In the genomic region with DNA sequence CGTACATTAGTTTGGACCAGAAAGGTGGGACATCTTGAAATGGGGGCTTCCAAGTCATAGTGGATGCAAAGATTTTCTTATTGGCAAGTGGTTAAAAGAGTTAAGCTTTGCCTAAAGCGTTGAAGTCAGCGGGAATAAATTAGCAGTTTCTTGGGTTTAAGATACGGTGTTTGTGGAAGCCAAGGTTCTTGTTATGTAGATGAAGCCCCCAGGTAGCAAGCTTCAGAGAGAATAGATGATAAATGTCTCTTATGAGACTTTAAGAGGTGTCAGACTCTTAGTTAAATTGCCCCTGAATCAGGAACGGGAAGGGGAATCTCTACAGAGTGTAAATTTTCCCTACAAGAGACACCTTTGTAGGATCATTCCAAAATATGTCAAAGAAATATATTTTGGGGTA, we compare ENCODE assay signal across 2 cellular contexts.
A peak's percentile ranks its signal among the peaks of the same experiment; 100 is the strongest.
TF ChIP-seq lines count a peak whose summit lies in the region.

No MANE protein-coding gene starts in this region.

TF ChIP-seq in GM23338, 12 proteins besides CTCF, POLR2A, EP300 and RAD21:
- TF ChIP-seq NANOG (IDR thresholded peaks at IDR 0.05; ENCODE audit: borderline replicate concordance), result peak; percentile 77
- TF ChIP-seq STAT1 (IDR thresholded peaks at IDR 0.05; ENCODE audit: unreplicated experiment), result no peak
- no peak for TF ChIP-seq EZH2 (IDR thresholded peaks at IDR 0.05; ENCODE audit: low read depth, unreplicated experiment)
- TF ChIP-seq, protein P1, sequence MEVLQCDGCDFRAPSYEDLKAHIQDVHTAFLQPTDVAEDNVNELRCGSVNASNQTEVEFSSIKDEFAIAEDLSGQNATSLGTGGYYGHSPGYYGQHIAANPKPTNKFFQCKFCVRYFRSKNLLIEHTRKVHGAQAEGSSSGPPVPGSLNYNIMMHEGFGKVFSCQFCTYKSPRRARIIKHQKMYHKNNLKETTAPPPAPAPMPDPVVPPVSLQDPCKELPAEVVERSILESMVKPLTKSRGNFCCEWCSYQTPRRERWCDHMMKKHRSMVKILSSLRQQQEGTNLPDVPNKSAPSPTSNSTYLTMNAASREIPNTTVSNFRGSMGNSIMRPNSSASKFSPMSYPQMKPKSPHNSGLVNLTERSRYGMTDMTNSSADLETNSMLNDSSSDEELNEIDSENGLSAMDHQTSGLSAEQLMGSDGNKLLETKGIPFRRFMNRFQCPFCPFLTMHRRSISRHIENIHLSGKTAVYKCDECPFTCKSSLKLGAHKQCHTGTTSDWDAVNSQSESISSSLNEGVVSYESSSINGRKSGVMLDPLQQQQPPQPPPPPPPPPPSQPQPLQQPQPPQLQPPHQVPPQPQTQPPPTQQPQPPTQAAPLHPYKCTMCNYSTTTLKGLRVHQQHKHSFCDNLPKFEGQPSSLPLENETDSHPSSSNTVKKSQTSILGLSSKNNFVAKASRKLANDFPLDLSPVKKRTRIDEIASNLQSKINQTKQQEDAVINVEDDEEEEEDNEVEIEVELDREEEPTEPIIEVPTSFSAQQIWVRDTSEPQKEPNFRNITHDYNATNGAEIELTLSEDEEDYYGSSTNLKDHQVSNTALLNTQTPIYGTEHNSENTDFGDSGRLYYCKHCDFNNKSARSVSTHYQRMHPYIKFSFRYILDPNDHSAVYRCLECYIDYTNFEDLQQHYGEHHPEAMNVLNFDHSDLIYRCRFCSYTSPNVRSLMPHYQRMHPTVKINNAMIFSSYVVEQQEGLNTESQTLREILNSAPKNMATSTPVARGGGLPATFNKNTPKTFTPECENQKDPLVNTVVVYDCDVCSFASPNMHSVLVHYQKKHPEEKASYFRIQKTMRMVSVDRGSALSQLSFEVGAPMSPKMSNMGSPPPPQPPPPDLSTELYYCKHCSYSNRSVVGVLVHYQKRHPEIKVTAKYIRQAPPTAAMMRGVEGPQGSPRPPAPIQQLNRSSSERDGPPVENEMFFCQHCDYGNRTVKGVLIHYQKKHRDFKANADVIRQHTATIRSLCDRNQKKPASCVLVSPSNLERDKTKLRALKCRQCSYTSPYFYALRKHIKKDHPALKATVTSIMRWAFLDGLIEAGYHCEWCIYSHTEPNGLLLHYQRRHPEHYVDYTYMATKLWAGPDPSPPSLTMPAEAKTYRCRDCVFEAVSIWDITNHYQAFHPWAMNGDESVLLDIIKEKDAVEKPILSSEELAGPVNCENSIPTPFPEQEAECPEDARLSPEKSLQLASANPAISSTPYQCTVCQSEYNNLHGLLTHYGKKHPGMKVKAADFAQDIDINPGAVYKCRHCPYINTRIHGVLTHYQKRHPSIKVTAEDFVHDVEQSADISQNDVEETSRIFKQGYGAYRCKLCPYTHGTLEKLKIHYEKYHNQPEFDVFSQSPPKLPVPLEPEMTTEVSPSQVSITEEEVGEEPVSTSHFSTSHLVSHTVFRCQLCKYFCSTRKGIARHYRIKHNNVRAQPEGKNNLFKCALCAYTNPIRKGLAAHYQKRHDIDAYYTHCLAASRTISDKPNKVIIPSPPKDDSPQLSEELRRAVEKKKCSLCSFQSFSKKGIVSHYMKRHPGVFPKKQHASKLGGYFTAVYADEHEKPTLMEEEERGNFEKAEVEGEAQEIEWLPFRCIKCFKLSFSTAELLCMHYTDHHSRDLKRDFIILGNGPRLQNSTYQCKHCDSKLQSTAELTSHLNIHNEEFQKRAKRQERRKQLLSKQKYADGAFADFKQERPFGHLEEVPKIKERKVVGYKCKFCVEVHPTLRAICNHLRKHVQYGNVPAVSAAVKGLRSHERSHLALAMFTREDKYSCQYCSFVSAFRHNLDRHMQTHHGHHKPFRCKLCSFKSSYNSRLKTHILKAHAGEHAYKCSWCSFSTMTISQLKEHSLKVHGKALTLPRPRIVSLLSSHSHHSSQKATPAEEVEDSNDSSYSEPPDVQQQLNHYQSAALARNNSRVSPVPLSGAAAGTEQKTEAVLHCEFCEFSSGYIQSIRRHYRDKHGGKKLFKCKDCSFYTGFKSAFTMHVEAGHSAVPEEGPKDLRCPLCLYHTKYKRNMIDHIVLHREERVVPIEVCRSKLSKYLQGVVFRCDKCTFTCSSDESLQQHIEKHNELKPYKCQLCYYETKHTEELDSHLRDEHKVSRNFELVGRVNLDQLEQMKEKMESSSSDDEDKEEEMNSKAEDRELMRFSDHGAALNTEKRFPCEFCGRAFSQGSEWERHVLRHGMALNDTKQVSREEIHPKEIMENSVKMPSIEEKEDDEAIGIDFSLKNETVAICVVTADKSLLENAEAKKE (CRISPR knock-in tag; IDR thresholded peaks at IDR 0.05), result peak; percentile 4; the same call in 1 of the 2 replicates

TF ChIP-seq in H1, 55 proteins besides CTCF, POLR2A, EP300 and RAD21:
- TF ChIP-seq SUZ12 (IDR thresholded peaks at IDR 0.05; ENCODE audit: low read length), result no peak
- no peak for TF ChIP-seq SRF (IDR thresholded peaks at IDR 0.05; ENCODE audit: low read depth, low read length)
- no peak for TF ChIP-seq BRCA1 (IDR thresholded peaks at IDR 0.05; ENCODE audit: low read depth, low read length)
- no peak for TF ChIP-seq JUN (IDR thresholded peaks at IDR 0.05; ENCODE audit: low read depth, low read length)
- no peak for TF ChIP-seq TAF7 (optimal IDR thresholded peaks at IDR 0.05; ENCODE audit: borderline replicate concordance, low read depth, low read length)
- TF ChIP-seq MAFK (IDR thresholded peaks at IDR 0.05; ENCODE audit: low read depth, low read length), result no peak
- TF ChIP-seq NRF1 (IDR thresholded peaks at IDR 0.05; ENCODE audit: low read depth, low read length), result no peak
- TF ChIP-seq, protein P2, sequence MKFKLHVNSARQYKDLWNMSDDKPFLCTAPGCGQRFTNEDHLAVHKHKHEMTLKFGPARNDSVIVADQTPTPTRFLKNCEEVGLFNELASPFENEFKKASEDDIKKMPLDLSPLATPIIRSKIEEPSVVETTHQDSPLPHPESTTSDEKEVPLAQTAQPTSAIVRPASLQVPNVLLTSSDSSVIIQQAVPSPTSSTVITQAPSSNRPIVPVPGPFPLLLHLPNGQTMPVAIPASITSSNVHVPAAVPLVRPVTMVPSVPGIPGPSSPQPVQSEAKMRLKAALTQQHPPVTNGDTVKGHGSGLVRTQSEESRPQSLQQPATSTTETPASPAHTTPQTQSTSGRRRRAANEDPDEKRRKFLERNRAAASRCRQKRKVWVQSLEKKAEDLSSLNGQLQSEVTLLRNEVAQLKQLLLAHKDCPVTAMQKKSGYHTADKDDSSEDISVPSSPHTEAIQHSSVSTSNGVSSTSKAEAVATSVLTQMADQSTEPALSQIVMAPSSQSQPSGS (IDR thresholded peaks at IDR 0.05; ENCODE audit: low read length), result no peak
- TF ChIP-seq RBBP5 (IDR thresholded peaks at IDR 0.05; ENCODE audit: borderline replicate concordance, low read depth, low read length), result no peak
- TF ChIP-seq BCL11A (IDR thresholded peaks at IDR 0.05; ENCODE audit: low read depth in 2 of 2, low read length in 2 of 2), result no peak
- TF ChIP-seq TBP (IDR thresholded peaks at IDR 0.05; ENCODE audit: low read depth, low read length), result no peak
- TF ChIP-seq KDM5A (IDR thresholded peaks at IDR 0.05; ENCODE audit: low read length), result no peak
- TF ChIP-seq BACH1 (IDR thresholded peaks at IDR 0.05; ENCODE audit: low read length), result no peak
- TF ChIP-seq, protein P3, sequence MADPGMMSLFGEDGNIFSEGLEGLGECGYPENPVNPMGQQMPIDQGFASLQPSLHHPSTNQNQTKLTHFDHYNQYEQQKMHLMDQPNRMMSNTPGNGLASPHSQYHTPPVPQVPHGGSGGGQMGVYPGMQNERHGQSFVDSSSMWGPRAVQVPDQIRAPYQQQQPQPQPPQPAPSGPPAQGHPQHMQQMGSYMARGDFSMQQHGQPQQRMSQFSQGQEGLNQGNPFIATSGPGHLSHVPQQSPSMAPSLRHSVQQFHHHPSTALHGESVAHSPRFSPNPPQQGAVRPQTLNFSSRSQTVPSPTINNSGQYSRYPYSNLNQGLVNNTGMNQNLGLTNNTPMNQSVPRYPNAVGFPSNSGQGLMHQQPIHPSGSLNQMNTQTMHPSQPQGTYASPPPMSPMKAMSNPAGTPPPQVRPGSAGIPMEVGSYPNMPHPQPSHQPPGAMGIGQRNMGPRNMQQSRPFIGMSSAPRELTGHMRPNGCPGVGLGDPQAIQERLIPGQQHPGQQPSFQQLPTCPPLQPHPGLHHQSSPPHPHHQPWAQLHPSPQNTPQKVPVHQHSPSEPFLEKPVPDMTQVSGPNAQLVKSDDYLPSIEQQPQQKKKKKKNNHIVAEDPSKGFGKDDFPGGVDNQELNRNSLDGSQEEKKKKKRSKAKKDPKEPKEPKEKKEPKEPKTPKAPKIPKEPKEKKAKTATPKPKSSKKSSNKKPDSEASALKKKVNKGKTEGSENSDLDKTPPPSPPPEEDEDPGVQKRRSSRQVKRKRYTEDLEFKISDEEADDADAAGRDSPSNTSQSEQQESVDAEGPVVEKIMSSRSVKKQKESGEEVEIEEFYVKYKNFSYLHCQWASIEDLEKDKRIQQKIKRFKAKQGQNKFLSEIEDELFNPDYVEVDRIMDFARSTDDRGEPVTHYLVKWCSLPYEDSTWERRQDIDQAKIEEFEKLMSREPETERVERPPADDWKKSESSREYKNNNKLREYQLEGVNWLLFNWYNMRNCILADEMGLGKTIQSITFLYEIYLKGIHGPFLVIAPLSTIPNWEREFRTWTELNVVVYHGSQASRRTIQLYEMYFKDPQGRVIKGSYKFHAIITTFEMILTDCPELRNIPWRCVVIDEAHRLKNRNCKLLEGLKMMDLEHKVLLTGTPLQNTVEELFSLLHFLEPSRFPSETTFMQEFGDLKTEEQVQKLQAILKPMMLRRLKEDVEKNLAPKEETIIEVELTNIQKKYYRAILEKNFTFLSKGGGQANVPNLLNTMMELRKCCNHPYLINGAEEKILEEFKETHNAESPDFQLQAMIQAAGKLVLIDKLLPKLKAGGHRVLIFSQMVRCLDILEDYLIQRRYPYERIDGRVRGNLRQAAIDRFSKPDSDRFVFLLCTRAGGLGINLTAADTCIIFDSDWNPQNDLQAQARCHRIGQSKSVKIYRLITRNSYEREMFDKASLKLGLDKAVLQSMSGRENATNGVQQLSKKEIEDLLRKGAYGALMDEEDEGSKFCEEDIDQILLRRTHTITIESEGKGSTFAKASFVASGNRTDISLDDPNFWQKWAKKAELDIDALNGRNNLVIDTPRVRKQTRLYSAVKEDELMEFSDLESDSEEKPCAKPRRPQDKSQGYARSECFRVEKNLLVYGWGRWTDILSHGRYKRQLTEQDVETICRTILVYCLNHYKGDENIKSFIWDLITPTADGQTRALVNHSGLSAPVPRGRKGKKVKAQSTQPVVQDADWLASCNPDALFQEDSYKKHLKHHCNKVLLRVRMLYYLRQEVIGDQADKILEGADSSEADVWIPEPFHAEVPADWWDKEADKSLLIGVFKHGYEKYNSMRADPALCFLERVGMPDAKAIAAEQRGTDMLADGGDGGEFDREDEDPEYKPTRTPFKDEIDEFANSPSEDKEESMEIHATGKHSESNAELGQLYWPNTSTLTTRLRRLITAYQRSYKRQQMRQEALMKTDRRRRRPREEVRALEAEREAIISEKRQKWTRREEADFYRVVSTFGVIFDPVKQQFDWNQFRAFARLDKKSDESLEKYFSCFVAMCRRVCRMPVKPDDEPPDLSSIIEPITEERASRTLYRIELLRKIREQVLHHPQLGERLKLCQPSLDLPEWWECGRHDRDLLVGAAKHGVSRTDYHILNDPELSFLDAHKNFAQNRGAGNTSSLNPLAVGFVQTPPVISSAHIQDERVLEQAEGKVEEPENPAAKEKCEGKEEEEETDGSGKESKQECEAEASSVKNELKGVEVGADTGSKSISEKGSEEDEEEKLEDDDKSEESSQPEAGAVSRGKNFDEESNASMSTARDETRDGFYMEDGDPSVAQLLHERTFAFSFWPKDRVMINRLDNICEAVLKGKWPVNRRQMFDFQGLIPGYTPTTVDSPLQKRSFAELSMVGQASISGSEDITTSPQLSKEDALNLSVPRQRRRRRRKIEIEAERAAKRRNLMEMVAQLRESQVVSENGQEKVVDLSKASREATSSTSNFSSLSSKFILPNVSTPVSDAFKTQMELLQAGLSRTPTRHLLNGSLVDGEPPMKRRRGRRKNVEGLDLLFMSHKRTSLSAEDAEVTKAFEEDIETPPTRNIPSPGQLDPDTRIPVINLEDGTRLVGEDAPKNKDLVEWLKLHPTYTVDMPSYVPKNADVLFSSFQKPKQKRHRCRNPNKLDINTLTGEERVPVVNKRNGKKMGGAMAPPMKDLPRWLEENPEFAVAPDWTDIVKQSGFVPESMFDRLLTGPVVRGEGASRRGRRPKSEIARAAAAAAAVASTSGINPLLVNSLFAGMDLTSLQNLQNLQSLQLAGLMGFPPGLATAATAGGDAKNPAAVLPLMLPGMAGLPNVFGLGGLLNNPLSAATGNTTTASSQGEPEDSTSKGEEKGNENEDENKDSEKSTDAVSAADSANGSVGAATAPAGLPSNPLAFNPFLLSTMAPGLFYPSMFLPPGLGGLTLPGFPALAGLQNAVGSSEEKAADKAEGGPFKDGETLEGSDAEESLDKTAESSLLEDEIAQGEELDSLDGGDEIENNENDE (IDR thresholded peaks at IDR 0.05; ENCODE audit: insufficient replicate concordance, low read length), result peak; percentile 44
- TF ChIP-seq ASH2L (IDR thresholded peaks at IDR 0.05; ENCODE audit: low read length), result no peak
- TF ChIP-seq CHD1 (IDR thresholded peaks at IDR 0.05; ENCODE audit: low read depth, low read length), result no peak
- no peak for TF ChIP-seq SP2 (IDR thresholded peaks at IDR 0.05; ENCODE audit: low read length)
- TF ChIP-seq CHD2 (IDR thresholded peaks at IDR 0.05; ENCODE audit: low read length), result no peak
- peak in 1 of 2 experiments; percentile 63; a peak in 1 of 4 replicates for TF ChIP-seq HDAC2 (IDR thresholded peaks at IDR 0.05; ENCODE audit: borderline replicate concordance in 1 of 2, low read depth in 2 of 2, low read length in 2 of 2)
- no peak for TF ChIP-seq TCF12 (IDR thresholded peaks at IDR 0.05; ENCODE audit: low read depth, low read length)
- TF ChIP-seq EZH2 (IDR thresholded peaks at IDR 0.05; ENCODE audit: low read depth, low read length, severe bottlenecking), result no peak
- peak; percentile 52 for TF ChIP-seq NANOG (IDR thresholded peaks at IDR 0.05; ENCODE audit: insufficient read depth, low read depth, low read length, poor library complexity, severe bottlenecking)
- TF ChIP-seq, protein P4, sequence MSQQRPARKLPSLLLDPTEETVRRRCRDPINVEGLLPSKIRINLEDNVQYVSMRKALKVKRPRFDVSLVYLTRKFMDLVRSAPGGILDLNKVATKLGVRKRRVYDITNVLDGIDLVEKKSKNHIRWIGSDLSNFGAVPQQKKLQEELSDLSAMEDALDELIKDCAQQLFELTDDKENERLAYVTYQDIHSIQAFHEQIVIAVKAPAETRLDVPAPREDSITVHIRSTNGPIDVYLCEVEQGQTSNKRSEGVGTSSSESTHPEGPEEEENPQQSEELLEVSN (IDR thresholded peaks at IDR 0.05), result no peak
- TF ChIP-seq SP4 (IDR thresholded peaks at IDR 0.05; ENCODE audit: low read length), result no peak
TF ChIP-seq in H1: peak in this region for 3.
